In the genomic region with DNA sequence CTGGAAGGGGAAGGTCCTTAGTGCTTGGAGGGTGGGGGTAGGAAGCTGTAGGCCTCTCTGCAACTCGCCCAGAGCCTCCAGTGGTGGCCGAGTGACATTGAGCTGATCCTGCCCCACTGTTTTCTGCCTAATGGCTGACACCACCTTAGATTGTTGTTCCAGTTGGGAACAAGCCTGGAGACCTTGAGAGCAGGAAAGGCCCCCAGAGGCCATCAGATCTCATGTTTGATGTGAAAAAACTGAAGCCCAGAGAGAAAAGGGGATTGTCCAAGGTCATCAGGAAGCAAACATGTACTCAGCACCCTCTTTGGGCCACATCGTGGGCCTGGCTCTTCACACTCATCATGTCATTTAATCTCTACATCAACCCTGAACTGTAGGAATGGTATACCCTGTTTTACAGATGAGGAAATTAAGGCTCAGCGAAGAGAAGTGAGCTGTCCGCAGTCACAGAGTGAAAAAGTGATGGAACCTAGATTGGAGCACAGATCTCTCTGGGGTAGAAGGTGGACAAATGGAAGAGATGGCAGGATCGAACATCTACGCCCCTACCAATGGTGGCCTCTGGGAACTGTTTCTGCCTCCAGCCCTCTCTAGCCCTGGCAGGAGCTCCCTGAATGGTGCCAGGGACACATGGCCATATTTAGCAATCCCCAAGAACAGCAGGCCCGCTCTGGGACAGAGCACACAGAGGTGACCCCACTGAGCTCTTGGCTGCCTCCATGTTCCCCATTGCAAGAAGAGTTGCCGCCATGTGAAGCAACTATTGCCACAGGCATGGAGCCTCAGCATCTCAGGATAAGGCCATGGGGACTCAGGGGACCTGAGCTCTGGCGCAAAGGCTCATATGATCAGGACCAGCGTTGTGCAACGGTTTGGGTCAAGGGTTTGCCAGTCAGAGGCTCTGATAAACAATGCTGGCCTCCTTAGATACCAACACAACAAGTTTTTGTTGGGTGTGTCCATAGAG, we compare ENCODE assay signal across 19 cellular contexts.
"Had no signal": no experiment of that assay in that cellular context is flagged by ENCODE, and none has a peak within 500 bp of the region (broad histone marks: within the 10 kb centered on the region; RNA-seq: fewer than 3 reads in every experiment).

No MANE protein-coding gene starts in this region.

- H3K4me1 ChIP-seq: foreskin keratinocyte, suprapubic skin had no signal

- ATAC-seq: activated CD8-positive, alpha-beta memory T cell treated with anti-CD3 and anti-CD28 coated beads, Interleukin-2, amount 10 ng/mL, durations not matched to agents 7 days and 5 days; foreskin keratinocyte; T-cell had no signal

- H3K9me3 Mint-ChIP-seq: T-cell had no signal

- H3K27me3 ChIP-seq: suprapubic skin had no signal

- H3K27ac Mint-ChIP-seq: activated CD8-positive, alpha-beta memory T cell treated with anti-CD3 and anti-CD28 coated beads, Interleukin-2, amount 10 ng/mL, durations not matched to agents 7 days and 5 days; activated naive CD8-positive, alpha-beta T cell; brain; T-cell had no signal

- H3K4me1 Mint-ChIP-seq: activated CD8-positive, alpha-beta memory T cell treated with anti-CD3 and anti-CD28 coated beads, Interleukin-2, amount 10 ng/mL, durations not matched to agents 7 days and 5 days; brain; T-cell had no signal

- H3K27me3 Mint-ChIP-seq: activated CD8-positive, alpha-beta memory T cell treated with anti-CD3 and anti-CD28 coated beads, Interleukin-2, amount 10 ng/mL, durations not matched to agents 7 days and 5 days; activated naive CD8-positive, alpha-beta T cell; T-cell had no signal

- DNase-seq: activated CD4-positive, alpha-beta T cell treated with anti-CD3 and anti-CD28 coated beads, Interleukin-2, amount 50 U/mL, for 48 hours; activated CD4-positive, CD25-positive, alpha-beta regulatory T cell treated with anti-CD3 and anti-CD28 coated beads, Interleukin-2, amount 50 U/mL, for 72 hours; activated CD8-positive, alpha-beta memory T cell treated with anti-CD3 and anti-CD28 coated beads, Interleukin-2, amount 10 ng/mL, durations not matched to agents 7 days and 5 days; activated gamma-delta T cell; activated T-cell treated with anti-CD3 and anti-CD28 coated beads, Interleukin-2, amount 50 U/mL, for 1 hour; effector CD8-positive, alpha-beta T cell; foreskin keratinocyte; glutamatergic neuron; kidney glomerular epithelial cell; small intestine; stimulated activated CD4-positive, alpha-beta T cell treated with anti-CD3 and anti-CD28 coated beads, Interleukin-4, amount 100 ng/mL, for 4 hours; stimulated activated CD8-positive, alpha-beta memory T cell treated with anti-CD3 and anti-CD28 coated beads, Interleukin-4, amount 100 ng/mL, for 48 hours; stimulated activated naive CD4-positive, alpha-beta T cell treated with Interleukin-2 at 50 U/mL for 16 hours; T-cell; T-helper 9 cell; trophoblast cell had no signal

- H3K4me3 Mint-ChIP-seq: activated CD8-positive, alpha-beta memory T cell treated with anti-CD3 and anti-CD28 coated beads, Interleukin-2, amount 10 ng/mL, durations not matched to agents 7 days and 5 days; activated naive CD8-positive, alpha-beta T cell; brain; T-cell had no signal

- H3K36me3 Mint-ChIP-seq: activated CD8-positive, alpha-beta memory T cell treated with anti-CD3 and anti-CD28 coated beads, Interleukin-2, amount 10 ng/mL, durations not matched to agents 7 days and 5 days; activated naive CD8-positive, alpha-beta T cell; brain; T-cell had no signal

- H3K36me3 ChIP-seq: suprapubic skin had no signal

- H3K27ac ChIP-seq: foreskin keratinocyte, suprapubic skin had no signal

- FAIRE-seq: small intestine had no signal

- H3K4me3 ChIP-seq: suprapubic skin had no signal
